In genomic region chr17:76872221-76872873, GRCh38 we compare ENCODE assay signal across 11 cellular contexts. TPM values are rescaled to one million over a fixed set of nuclear protein-coding genes. Genes with fewer than 3 reads are reported as not detected.
A peak's percentile ranks its signal among the peaks of the same experiment; 100 is the strongest.
DNase-seq lines count a peak whose midpoint lies in the region; ATAC-seq and TF ChIP-seq lines count a peak whose summit lies in the region.
"Had no signal": no experiment of that assay in that cellular context is flagged by ENCODE, and none has a peak within 500 bp of the region (broad histone marks: within the 10 kb centered on the region; RNA-seq: fewer than 3 reads in every experiment).

No MANE protein-coding gene starts in this region.

- no peak for TF ChIP-seq CTCF in GM12865 (IDR thresholded peaks at IDR 0.05; ENCODE audit: insufficient read depth, low read depth, low read length, missing control alignments)

- peak; percentile 100 for DNase-seq in A172 (ENCODE audit: low spot score)
- DNase-seq in GM12865 (ENCODE audit: low read depth), result peak; percentile 8
- peak; percentile 98 to 99 for DNase-seq in SJSA1 (ENCODE audit: low read depth in 1 of 2, low spot score in 2 of 2)
- peak; percentile 77 for DNase-seq in fibroblast of the conjunctiva (ENCODE audit: low read depth)
- no peak for DNase-seq in activated gamma-delta T cell (lab: John Stamatoyannopoulos, UW)
- DNase-seq in activated naive CD4-positive, alpha-beta T cell treated with anti-CD3 and anti-CD28 coated beads, Interleukin-2, amount 50 U/mL, for 16 hours, result no peak
- DNase-seq: activated CD4-positive, alpha-beta T cell treated with anti-CD3 and anti-CD28 coated beads, Interleukin-2, amount 50 U/mL, for 1 hour; NCI-H2171; nucleus accumbens had no signal

- peak overlapping the region; percentile 81 for H3K27ac ChIP-seq in SJSA1

- ATAC-seq in HG03196 (IDR thresholded peaks at IDR 0.05; ENCODE audit: unreplicated experiment), result no peak
- ATAC-seq in GM21717 (IDR thresholded peaks at IDR 0.05; ENCODE audit: unreplicated experiment), result no peak

- peaks cover 63% of the 10 kb centered on the region for H3K4me1 ChIP-seq in SJSA1 (replicated peaks)

- H3K36me3 ChIP-seq in SJSA1, result peaks cover 47% of the 10 kb centered on the region

- no peaks in the 10 kb centered on the region for H3K27me3 ChIP-seq in SJSA1 (replicated peaks)

- H3K4me3 ChIP-seq in GM12865 (ENCODE audit: low read depth, low read length) (no peak overlapping the region), SJSA1 (peak overlapping the region; percentile 15)

- H3K9me3 ChIP-seq in SJSA1 (replicated peaks), result peaks cover 8% of the 10 kb centered on the region

RNA-seq across cellular contexts. Expression of gene MGAT5B, which starts 4.1 kb away (rescaled TPM):
- total RNA-seq in A172 (2014; rRNA removed; shearing (Covaris generic)), result 11.7 and 16.7 TPM in 2 replicates
- 14.4 and 15.0 TPM in 2 replicates for total RNA-seq in SJSA1 (2014; rRNA removed; shearing (Covaris generic))

Comparison
In these comparisons a context has a peak if more than half of its experiments do, and no peak if none do; other contexts are left out.
1. DNase-seq: peak in A172 (single experiment), GM12865 (single experiment), SJSA1 (2 of 2) and fibroblast of the conjunctiva (single experiment); none in activated gamma-delta T cell (single experiment) and activated naive CD4-positive, alpha-beta T cell treated with anti-CD3 and anti-CD28 coated beads, Interleukin-2, amount 50 U/mL, for 16 hours (single experiment).